Comparison of ENCODE assay signal across 8 cellular contexts in the genomic region with DNA sequence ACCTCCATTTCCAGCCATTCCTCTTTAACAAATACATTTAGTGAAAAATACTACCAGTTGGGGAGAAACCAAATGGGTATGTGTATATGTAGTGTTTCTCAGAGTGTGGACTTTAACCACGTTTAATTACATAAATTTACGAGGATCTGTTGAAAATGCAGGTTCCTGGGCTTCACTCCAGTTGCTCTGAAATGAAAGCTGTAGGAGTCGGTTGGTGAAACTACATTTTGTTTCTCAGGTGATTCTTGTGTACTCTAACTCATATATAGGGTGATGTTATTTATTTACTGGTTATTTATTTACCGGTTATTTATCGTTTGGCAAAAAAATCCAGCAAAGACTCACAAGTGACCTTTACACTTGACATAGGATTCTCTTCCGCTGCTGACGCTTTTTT. TPM values are rescaled to one million over a fixed set of nuclear protein-coding genes. Genes with fewer than 3 reads are reported as not detected.
DNase-seq lines count a peak whose midpoint lies in the region; ATAC-seq and TF ChIP-seq lines count a peak whose summit lies in the region.

No MANE protein-coding gene starts in this region.

- peak overlapping the region; percentile 99 for H3K27ac Mint-ChIP-seq in osteocyte (ENCODE audit: unreplicated experiment)

- H3K36me3 Mint-ChIP-seq in osteocyte (ENCODE audit: unreplicated experiment), result peaks cover 14% of the 10 kb centered on the region

- H3K4me1 Mint-ChIP-seq in osteocyte (ENCODE audit: unreplicated experiment), result peaks cover 34% of the 10 kb centered on the region

- peak overlapping the region; percentile 97 for H3K4me3 Mint-ChIP-seq in osteocyte (ENCODE audit: unreplicated experiment)

- DNase-seq in choroid plexus epithelial cell (ENCODE audit: low read depth), result no peak
- no peak for DNase-seq in osteocyte (ENCODE audit: extremely low spot score, unreplicated experiment)
- no peak for DNase-seq in NCI-H1436 (lab: John Stamatoyannopoulos, UW)
- no peak for DNase-seq in middle frontal gyrus (ENCODE audit: extremely low spot score, low spot score)
- no peak for DNase-seq in ecto neural progenitor cell (ENCODE audit: low spot score)

- peak overlapping the region; percentile 89 for H3K4me3 ChIP-seq in choroid plexus epithelial cell (ENCODE audit: low read depth, low read length)

- no peak for TF ChIP-seq CTCF in choroid plexus epithelial cell (conservative IDR thresholded peaks at IDR 0.05; ENCODE audit: low read depth, low read length)
- TF ChIP-seq CTCF in osteocyte (IDR thresholded peaks at IDR 0.05), result no peak

- H3K27me3 Mint-ChIP-seq in osteocyte (ENCODE audit: unreplicated experiment), result no peaks in the 10 kb centered on the region

- no peaks in the 10 kb centered on the region for H3K9me3 Mint-ChIP-seq in osteocyte (ENCODE audit: unreplicated experiment)

- ATAC-seq in GM19372 (IDR thresholded peaks at IDR 0.05; ENCODE audit: low read depth, unreplicated experiment) (peak; percentile 2), HG03520 (IDR thresholded peaks at IDR 0.05; ENCODE audit: unreplicated experiment) (peak; percentile 6), GM18873 (IDR thresholded peaks at IDR 0.05; ENCODE audit: low FRiP score, unreplicated experiment) (no peak)

RNA-seq across cellular contexts. Expression of a gene that starts 0.4 kb away (rescaled TPM):
- total RNA-seq in osteocyte, result 66.4 and 73.8 TPM in 2 replicates
